ENCODE assay signal across 9 cellular contexts in the genomic region with DNA sequence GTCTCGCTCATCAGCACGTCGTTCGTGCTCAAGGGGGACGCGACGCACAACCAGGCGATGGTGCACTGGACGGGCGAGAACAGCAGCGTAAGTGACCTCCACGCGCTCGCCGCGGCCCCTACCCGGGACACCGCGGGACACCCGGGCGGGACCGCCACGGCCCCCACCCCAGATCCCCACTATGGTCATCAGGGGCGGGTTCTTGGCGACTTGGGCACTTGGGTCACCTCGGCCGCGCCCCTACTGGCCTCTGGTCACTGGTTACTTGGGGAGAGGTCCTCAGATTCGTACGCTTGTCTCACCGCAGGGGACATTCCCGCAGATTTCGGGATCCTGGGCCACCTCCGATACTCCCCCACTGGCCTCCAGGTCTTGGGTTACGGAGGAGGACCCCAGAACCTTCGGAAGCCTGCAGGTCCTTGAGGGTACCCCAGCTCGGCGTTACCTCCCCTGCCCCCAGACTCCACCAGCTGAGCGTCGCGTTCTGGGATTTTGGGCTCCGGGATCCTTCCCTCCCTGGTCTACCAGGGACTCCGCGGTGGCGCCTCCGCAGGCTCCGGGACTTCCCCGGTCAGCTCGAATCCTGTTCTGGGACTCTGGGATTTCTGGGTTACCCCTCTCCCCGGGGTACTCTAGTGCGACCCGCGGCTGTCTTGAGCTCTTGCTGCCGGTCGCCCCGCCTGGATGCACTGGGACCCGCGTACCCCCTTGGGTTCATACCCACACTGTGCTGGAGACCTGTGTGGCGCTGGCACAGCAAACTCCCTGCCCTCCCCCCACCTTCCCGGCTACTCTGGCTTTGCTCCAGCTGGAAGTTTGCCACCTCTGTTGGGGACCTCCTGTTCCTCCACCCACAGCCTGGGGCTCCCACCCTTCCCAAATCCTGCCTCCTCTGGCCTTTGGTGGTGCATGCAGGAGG. TPM values are rescaled to one million over a fixed set of nuclear protein-coding genes. Genes with fewer than 3 reads are reported as not detected.
DNase-seq lines count a peak whose midpoint lies in the region; ATAC-seq and TF ChIP-seq lines count a peak whose summit lies in the region.
"Had no signal": no experiment of that assay in that cellular context is flagged by ENCODE, and none has a peak within 500 bp of the region (broad histone marks: within the 10 kb centered on the region; RNA-seq: fewer than 3 reads in every experiment).

No MANE protein-coding gene starts in this region.

- H3K27me3 Mint-ChIP-seq in activated T-cell treated with anti-CD3 and anti-CD28 coated beads, Interleukin-2, amount 50 U/mL, for 4 hours (ENCODE audit: low read depth): peaks cover 67% of the 10 kb centered on the region

- intact Hi-C loops in upper lobe of right lung (cut with DNase I): loop anchor here (10.0 kb wide), 1 partner anchor 512 kb away; no protein-coding TSS in a partner anchor

- peak overlapping the region; percentile 47 for H3K4me3 Mint-ChIP-seq in activated T-cell treated with anti-CD3 and anti-CD28 coated beads, Interleukin-2, amount 50 U/mL, for 4 hours

- H3K36me3 ChIP-seq in mucosa of rectum (ENCODE audit: control insufficient read depth in 2 of 2, insufficient read depth in 2 of 2, low read length in 2 of 2) (no peaks in the 10 kb centered on the region), upper lobe of right lung (no peaks in the 10 kb centered on the region)
- H3K36me3 ChIP-seq: neutrophil had no signal

- H3K27me3 ChIP-seq in mucosa of rectum (ENCODE audit: control insufficient read depth in 2 of 2, insufficient read depth in 2 of 2, low read length in 2 of 2) (peaks cover 37 to 40% of the 10 kb centered on the region in 2 donors), upper lobe of right lung (peaks cover 54% of the 10 kb centered on the region)

- H3K4me1 ChIP-seq in mucosa of rectum (ENCODE audit: control insufficient read depth in 2 of 2, insufficient read depth in 2 of 2, low read length in 2 of 2) (peaks cover 0 to 2% of the 10 kb centered on the region in 2 donors), upper lobe of right lung (peaks cover 4% of the 10 kb centered on the region)

- no peaks in the 10 kb centered on the region for H3K9me3 Mint-ChIP-seq in activated T-cell treated with anti-CD3 and anti-CD28 coated beads, Interleukin-2, amount 50 U/mL, for 4 hours

- H3K9ac ChIP-seq in mucosa of rectum (ENCODE audit: low read depth in 1 of 2, low read length in 2 of 2): no peak overlapping the region

- TF ChIP-seq CTCF in upper lobe of right lung (IDR thresholded peaks at IDR 0.05): no peak

- no peak for ATAC-seq in activated T-cell treated with anti-CD3 and anti-CD28 coated beads, Interleukin-2, amount 50 U/mL, for 4 hours
- ATAC-seq in upper lobe of right lung (no peak), HG03442 (IDR thresholded peaks at IDR 0.05; ENCODE audit: unreplicated experiment) (no peak)

- H3K9me3 ChIP-seq in mucosa of rectum (ENCODE audit: control insufficient read depth in 2 of 2, low read length in 2 of 2): no peaks in the 10 kb centered on the region
- H3K9me3 ChIP-seq in upper lobe of right lung: no peaks in the 10 kb centered on the region
- H3K9me3 ChIP-seq: neutrophil had no signal

- H3K36me3 Mint-ChIP-seq in activated T-cell treated with anti-CD3 and anti-CD28 coated beads, Interleukin-2, amount 50 U/mL, for 4 hours (ENCODE audit: insufficient read depth): no peaks in the 10 kb centered on the region

- no peak for DNase-seq in activated T-cell treated with anti-CD3 and anti-CD28 coated beads, Interleukin-2, amount 50 U/mL, for 4 hours
- DNase-seq in activated T-cell treated with anti-CD3 and anti-CD28 coated beads, Interleukin-2, amount 50 U/mL, for 48 hours: no peak
- peak; percentile 66 for DNase-seq in ecto neural progenitor cell (ENCODE audit: low spot score)
- peak; percentile 71 for DNase-seq in upper lobe of right lung
- DNase-seq in HUDEP-2 (lab: John Stamatoyannopoulos, UW; ENCODE audit: unreplicated experiment in 76 of 76): no peak
- DNase-seq in SHP77 (lab: John Stamatoyannopoulos, UW): no peak

- H3K27ac ChIP-seq in mucosa of rectum (ENCODE audit: low read depth in 2 of 2, low read length in 2 of 2): no peak overlapping the region
- H3K27ac ChIP-seq in upper lobe of right lung: no peak overlapping the region
- H3K27ac ChIP-seq: neutrophil had no signal

- H3K4me1 Mint-ChIP-seq in activated T-cell treated with anti-CD3 and anti-CD28 coated beads, Interleukin-2, amount 50 U/mL, for 4 hours (ENCODE audit: low read depth): peaks cover 1% of the 10 kb centered on the region

- peak overlapping the region; percentile 33 to 41 for H3K4me3 ChIP-seq in mucosa of rectum (ENCODE audit: low read length in 2 of 2)
- H3K4me3 ChIP-seq in upper lobe of right lung: peak overlapping the region; percentile 42

RNA-seq across cellular contexts. Expression of a gene that starts 1.0 kb away (rescaled TPM):
- under 1 TPM in 2 of 3 donors, not detected in 1; 0.18 to 0.43 TPM for total RNA-seq in activated T-cell treated with anti-CD3 and anti-CD28 coated beads, Interleukin-2, amount 50 U/mL, for 4 hours
- total RNA-seq in upper lobe of right lung: 7.2 TPM

Comparison
In these comparisons a context has a peak if more than half of its experiments do, and no peak if none do; other contexts are left out.
1. DNase-seq: peak in ecto neural progenitor cell (single experiment) and upper lobe of right lung (single experiment); none in activated T-cell treated with anti-CD3 and anti-CD28 coated beads, Interleukin-2, amount 50 U/mL, for 4 hours (single experiment), activated T-cell treated with anti-CD3 and anti-CD28 coated beads, Interleukin-2, amount 50 U/mL, for 48 hours (0 of 2), HUDEP-2 (0 of 76) and SHP77 (0 of 2).